In genomic region chr13:98199480-98199879, GRCh38 we compare ENCODE assay signal across 19 cellular contexts. TPM values are rescaled to one million over a fixed set of nuclear protein-coding genes. Genes with fewer than 3 reads are reported as not detected.
A peak's percentile ranks its signal among the peaks of the same experiment; 100 is the strongest.
DNase-seq lines count a peak whose midpoint lies in the region; ATAC-seq and TF ChIP-seq lines count a peak whose summit lies in the region.
"Had no signal": no experiment of that assay in that cellular context is flagged by ENCODE, and none has a peak within 500 bp of the region (broad histone marks: within the 10 kb centered on the region; RNA-seq: fewer than 3 reads in every experiment).

No MANE protein-coding gene starts in this region.

- TF ChIP-seq CTCF in cardiac muscle cell (IDR thresholded peaks at IDR 0.05; ENCODE audit: low read depth, low read length), result no peak
- no peak for TF ChIP-seq CTCF in right atrium auricular region (IDR thresholded peaks at IDR 0.05)
- TF ChIP-seq CTCF in left lung (IDR thresholded peaks at IDR 0.05), result no peak
- TF ChIP-seq CTCF in lower leg skin (IDR thresholded peaks at IDR 0.05), result no peak
- no peak for TF ChIP-seq CTCF in transverse colon (IDR thresholded peaks at IDR 0.05)

- H3K4me3 ChIP-seq in cardiac muscle cell, result no peak overlapping the region
- H3K4me3 ChIP-seq in right atrium auricular region, result no peak overlapping the region
- no peak overlapping the region for H3K4me3 ChIP-seq in left lung
- H3K4me3 ChIP-seq in lower leg skin (ENCODE audit: low read depth, poor library complexity, severe bottlenecking), result no peak overlapping the region
- no peak overlapping the region for H3K4me3 ChIP-seq in transverse colon
- H3K4me3 ChIP-seq: A549, prostate gland had no signal

- peak overlapping the region; percentile 68 for H3K27ac ChIP-seq in cardiac muscle cell
- no peak overlapping the region for H3K27ac ChIP-seq in right atrium auricular region
- no peak overlapping the region for H3K27ac ChIP-seq in left lung
- peak overlapping the region in 1 of 4 donors; percentile 18 for H3K27ac ChIP-seq in transverse colon
- H3K27ac ChIP-seq: A549, C4-2B, prostate gland had no signal

- H3K4me1 ChIP-seq in cardiac muscle cell (ENCODE audit: low read depth), result peaks cover 34% of the 10 kb centered on the region
- H3K4me1 ChIP-seq in right atrium auricular region, result peaks cover 0 to 8% of the 10 kb centered on the region in 2 donors
- H3K4me1 ChIP-seq in left lung, result peaks cover 0 to 7% of the 10 kb centered on the region in 2 donors
- H3K4me1 ChIP-seq in transverse colon, result peaks cover 13 to 49% (median 20%) of the 10 kb centered on the region in 4 donors

- H3K9me3 ChIP-seq in cardiac muscle cell (ENCODE audit: low read depth) (no peaks in the 10 kb centered on the region), right atrium auricular region (peaks cover 0 to 6% of the 10 kb centered on the region in 2 donors), left lung (peaks cover 0 to under 1% of the 10 kb centered on the region in 2 donors), transverse colon (no peaks in the 10 kb centered on the region)
- H3K9me3 ChIP-seq: A549, prostate gland had no signal

- no peak for TF ChIP-seq POLR2A in lower leg skin (IDR thresholded peaks at IDR 0.05)
- no peak for TF ChIP-seq POLR2A in transverse colon (IDR thresholded peaks at IDR 0.05)

- H3K36me3 ChIP-seq in cardiac muscle cell (no peaks in the 10 kb centered on the region), right atrium auricular region (no peaks in the 10 kb centered on the region), left lung (no peaks in the 10 kb centered on the region), transverse colon (no peaks in the 10 kb centered on the region)
- H3K36me3 ChIP-seq: prostate gland had no signal

- in situ Hi-C loops in transverse colon (cut with MboI; ENCODE audit: low pct_ligation_motif_present in 1 of 4, low pct_unique_long_range_greater_than_20kb in 1 of 4, low sequenced_read_pairs in 3 of 4), result no loop called here

- no peak for TF ChIP-seq EP300 in transverse colon (IDR thresholded peaks at IDR 0.05; ENCODE audit: low read depth)

- 54 to 63% methylated on average over 4 of the region's 4 CpGs for WGBS in lower leg skin, 2 donors
- 27 to 31% methylated on average over 4 of the region's 4 CpGs for WGBS in transverse colon (ENCODE audit: low coverage in 1 of 2), 2 donors

- H3K27me3 ChIP-seq in cardiac muscle cell (no peaks in the 10 kb centered on the region), right atrium auricular region (no peaks in the 10 kb centered on the region), left lung (no peaks in the 10 kb centered on the region), transverse colon (no peaks in the 10 kb centered on the region)

- intact Hi-C loops in left lung (cut with DNase I), result no loop called here
- intact Hi-C loops in lower leg skin (cut with DNase I; ENCODE audit: low total_unique reads), result no loop called here
- intact Hi-C loops in transverse colon (cut with DNase I; ENCODE audit: low total_unique reads), result no loop called here

- ATAC-seq in left lung, result peak; percentile 42
- no peak for ATAC-seq in HG02588 (IDR thresholded peaks at IDR 0.05; ENCODE audit: unreplicated experiment)
- ATAC-seq in HG02973 (IDR thresholded peaks at IDR 0.05; ENCODE audit: unreplicated experiment), result no peak
- ATAC-seq: A549; activated CD4-positive, CD25-positive, alpha-beta regulatory T cell treated with anti-CD3 and anti-CD28 coated beads, Interleukin-2, amount 50 U/mL, for 24 hours; left cardiac atrium; stimulated activated memory B cell treated with anti-CD40 and anti-IgM and Interleukin-4, amounts not matched to agents 10 μg/mL and 1 μg/mL and 100 μg/mL, for 72 hours had no signal

- DNase-seq in cardiac muscle cell (ENCODE audit: low read depth in 1 of 2, low spot score in 1 of 2) (no peak), right atrium auricular region (ENCODE audit: low spot score) (no peak), NCI-H510A treated with DMSO at 0.1 percent for 48 hours (lab: John Stamatoyannopoulos, UW) (peak; percentile 43), left lung (no peak), lower leg skin (ENCODE audit: low spot score in 2 of 2) (no peak), transverse colon (no peak)
- DNase-seq: amniotic stem cell; effector CD8-positive, alpha-beta T cell; EL; left cardiac atrium; NCI-H2171 had no signal

RNA-seq across cellular contexts. Expression of gene RNF113B, which starts 22.4 kb away (rescaled TPM):
- total RNA-seq in cardiac muscle cell, result not detected in 2 replicates
- polyA plus RNA-seq in cardiac muscle cell, result 0.10 TPM in 1 of 2 replicates, not detected in the other
- not detected for total RNA-seq in right atrium auricular region
- total RNA-seq in left lung, result not detected
- total RNA-seq in lower leg skin, result not detected
- total RNA-seq in transverse colon, result not detected
- total RNA-seq: left cardiac atrium, urinary bladder had no signal
- polyA plus RNA-seq: A549, urinary bladder had no signal

RNA-seq across cellular contexts. Expression of gene FARP1, which starts 56.6 kb away (rescaled TPM):
- total RNA-seq in cardiac muscle cell, result 34.1 and 43.2 TPM in 2 replicates
- polyA plus RNA-seq in cardiac muscle cell, result 44.2 and 52.1 TPM in 2 replicates
- 10 to 100 TPM; 15.5 to 25.7 TPM for total RNA-seq in right atrium auricular region
- 100 to 1,000 TPM in 1 of 2 donors, 10 to 100 TPM in 1; 78.9 to 124 TPM for total RNA-seq in left lung
- 10 to 100 TPM in 3 of 4 donors, 1 to 10 TPM in 1; 4.9 to 26.2 (median 13.3) TPM for total RNA-seq in lower leg skin
- total RNA-seq in transverse colon, result 10 to 100 TPM; 32.8 to 41.8 (median 38.3) TPM
